Comparison of ENCODE assay signal across 21 cellular contexts in genomic region chr14:103416916-103417315, GRCh38. TPM values are rescaled to one million over a fixed set of nuclear protein-coding genes. Genes with fewer than 3 reads are reported as not detected.
DNase-seq lines count a peak whose midpoint lies in the region; ATAC-seq, FAIRE-seq and TF ChIP-seq lines count a peak whose summit lies in the region.
"Had no signal": no experiment of that assay in that cellular context is flagged by ENCODE, and none has a peak within 500 bp of the region (broad histone marks: within the 10 kb centered on the region; RNA-seq: fewer than 3 reads in every experiment).

No MANE protein-coding gene starts in this region.

- H3K27me3 Mint-ChIP-seq in activated T-cell treated with anti-CD3 and anti-CD28 coated beads, Interleukin-2, amount 50 U/mL, for 72 hours (ENCODE audit: low read depth): no peaks in the 10 kb centered on the region
- H3K27me3 Mint-ChIP-seq: activated CD8-positive, alpha-beta memory T cell treated with anti-CD3 and anti-CD28 coated beads, Interleukin-2, amount 10 ng/mL, durations not matched to agents 7 days and 5 days; stimulated activated memory B cell treated with anti-CD40 and anti-IgM and Interleukin-4, amounts not matched to agents 10 μg/mL and 1 μg/mL and 100 μg/mL, for 72 hours had no signal

- H3K27me3 ChIP-seq in GM12878 (replicated peaks in 1 of 2; ENCODE audit: control insufficient read depth in 2 of 2, insufficient read depth in 2 of 2, low read length in 1 of 2): no peaks in the 10 kb centered on the region
- H3K27me3 ChIP-seq: esophagus muscularis mucosa, hepatocyte, vagina had no signal

- H3K4me2 ChIP-seq in GM12878 (ENCODE audit: control insufficient read depth, insufficient read depth): no peak overlapping the region
- H3K4me2 ChIP-seq: hepatocyte had no signal

- H4K20me1 ChIP-seq in GM12878 (ENCODE audit: control insufficient read depth, insufficient read depth): no peaks in the 10 kb centered on the region

- H3K4me3 Mint-ChIP-seq in activated T-cell treated with anti-CD3 and anti-CD28 coated beads, Interleukin-2, amount 50 U/mL, for 72 hours: no peak overlapping the region
- H3K4me3 Mint-ChIP-seq: activated CD8-positive, alpha-beta memory T cell treated with anti-CD3 and anti-CD28 coated beads, Interleukin-2, amount 10 ng/mL, durations not matched to agents 7 days and 5 days; neural crest cell; stimulated activated memory B cell treated with anti-CD40 and anti-IgM and Interleukin-4, amounts not matched to agents 10 μg/mL and 1 μg/mL and 100 μg/mL, for 72 hours had no signal

- peaks cover 12% of the 10 kb centered on the region for H3K79me2 ChIP-seq in GM12878 (ENCODE audit: control insufficient read depth, insufficient read depth, low read length)

- CTCF ChIA-PET in GM12878 (lab: Yijun Ruan, JAX): interaction anchor here (1.4 to 6.3 kb wide), 4 partner anchors 11 to 25 kb away, joined by 3 to 62 read pairs (median 10); no protein-coding TSS in a partner anchor

- H3K36me3 ChIP-seq in GM12878 (ENCODE audit: control insufficient read depth in 2 of 2, insufficient read depth in 2 of 2, low read length in 1 of 2): peaks cover 3 to 13% of the 10 kb centered on the region in 2 experiments; a peak in 2 of 4 replicates
- H3K36me3 ChIP-seq in mesodermal cell (ENCODE audit: control insufficient read depth, insufficient read depth, low read length): peaks cover 41% of the 10 kb centered on the region

- H3K9me3 ChIP-seq in GM12878 (replicated peaks; ENCODE audit: control insufficient read depth, insufficient read depth, low read length) (no peaks in the 10 kb centered on the region), mesodermal cell (ENCODE audit: control insufficient read depth, low read length) (no peaks in the 10 kb centered on the region)
- H3K9me3 ChIP-seq: esophagus muscularis mucosa, HAP-1, vagina had no signal

- 100% methylated on average over 2 of the region's 2 CpGs for WGBS in GM12878 (ENCODE audit: insufficient coverage, insufficient replicate concordance, low lambda C conversion rate, missing lambda C conversion rate)
- 75 to 84% methylated on average over 2 of the region's 2 CpGs for WGBS in mesodermal cell (ENCODE audit: insufficient coverage in 2 of 2), 2 experiments

- DNase-seq in activated T-cell treated with anti-CD3 and anti-CD28 coated beads, Interleukin-2, amount 50 U/mL, for 72 hours: no peak
- no peak for DNase-seq in activated T-cell treated with anti-CD3 and anti-CD28 coated beads, Interleukin-2, amount 50 U/mL, for 1 hour
- DNase-seq in GM12878 (ENCODE audit: low read depth, low spot score) (no peak), DMS153 (lab: John Stamatoyannopoulos, UW) (no peak), middle frontal gyrus (ENCODE audit: extremely low spot score, low spot score) (no peak)
- DNase-seq in stimulated activated CD8-positive, alpha-beta memory T cell treated with anti-CD3 and anti-CD28 coated beads, Interleukin-4, amount 100 ng/mL, for 48 hours: no peak
- DNase-seq: activated CD8-positive, alpha-beta memory T cell treated with anti-CD3 and anti-CD28 coated beads, Interleukin-2, amount 10 ng/mL, durations not matched to agents 7 days and 5 days; KBM-7; NCI-H1417; NCI-H446; stimulated activated CD4-positive, alpha-beta T cell treated with anti-CD3 and anti-CD28 coated beads, Interleukin-4, amount 100 ng/mL, for 4 hours had no signal

- no peaks in the 10 kb centered on the region for H3K9me3 Mint-ChIP-seq in activated T-cell treated with anti-CD3 and anti-CD28 coated beads, Interleukin-2, amount 50 U/mL, for 72 hours
- H3K9me3 Mint-ChIP-seq: neural crest cell; stimulated activated memory B cell treated with anti-CD40 and anti-IgM and Interleukin-4, amounts not matched to agents 10 μg/mL and 1 μg/mL and 100 μg/mL, for 72 hours had no signal

- TF ChIP-seq CTCF in GM12878 (IDR thresholded peaks at IDR 0.05 in 2 of 3, conservative IDR thresholded peaks at IDR 0.05 in 1 of 3; ENCODE audit: control insufficient read depth in 2 of 3, extremely low read depth in 1 of 3, insufficient read depth in 1 of 3, low read depth in 3 of 3, low read length in 3 of 3): no peak

- TF ChIP-seq POLR2A in GM12878 (IDR thresholded peaks at IDR 0.05; ENCODE audit: low read depth, low read length): no peak

- no peak for TF ChIP-seq RAD21 in GM12878 (IDR thresholded peaks at IDR 0.05; ENCODE audit: insufficient read depth, low read depth, low read length)

- in situ Hi-C loops in GM12878 (cut with MboI): no loop called here

- H3K27ac Mint-ChIP-seq in activated T-cell treated with anti-CD3 and anti-CD28 coated beads, Interleukin-2, amount 50 U/mL, for 72 hours: peak overlapping the region; percentile 5
- H3K27ac Mint-ChIP-seq: activated CD8-positive, alpha-beta memory T cell treated with anti-CD3 and anti-CD28 coated beads, Interleukin-2, amount 10 ng/mL, durations not matched to agents 7 days and 5 days had no signal

- intact Hi-C loops in GM12878 (cut with micrococcal nuclease; ENCODE audit: unreplicated experiment): no loop called here

- ATAC-seq in activated T-cell treated with anti-CD3 and anti-CD28 coated beads, Interleukin-2, amount 50 U/mL, for 72 hours (replicated peaks in 1 of 2): no peak
- ATAC-seq in GM12878: peak; percentile 46
- ATAC-seq: activated CD8-positive, alpha-beta memory T cell treated with anti-CD3 and anti-CD28 coated beads, Interleukin-2, amount 10 ng/mL, durations not matched to agents 7 days and 5 days; sciatic nerve; stimulated activated memory B cell treated with anti-CD40 and anti-IgM and Interleukin-4, amounts not matched to agents 10 μg/mL and 1 μg/mL and 100 μg/mL, for 72 hours had no signal

- POLR2A ChIA-PET in GM12878 (lab: Charles Lee): interaction anchor here (1.0 to 1.1 kb wide), 2 partner anchors 9 to 22 kb away, joined by 3 to 4 read pairs; no protein-coding TSS in a partner anchor

- H3K36me3 Mint-ChIP-seq in activated T-cell treated with anti-CD3 and anti-CD28 coated beads, Interleukin-2, amount 50 U/mL, for 72 hours (ENCODE audit: insufficient read depth in 2 of 2): peaks cover 0 to 14% of the 10 kb centered on the region in 2 donors

- RAD21 ChIA-PET in GM12878 (lab: Charles Lee; ENCODE audit: unreplicated experiment): interaction anchor here (1.1 kb wide), 1 partner anchor 10 kb away, joined by 4 read pairs; no protein-coding TSS in a partner anchor

- no peak for FAIRE-seq in GM12878 (lab: Jason Lieb, UNC)
- FAIRE-seq: A204.1 had no signal

- TF ChIP-seq EP300 in GM12878 (IDR thresholded peaks at IDR 0.05; ENCODE audit: borderline replicate concordance in 1 of 2, control insufficient read depth in 1 of 2, low read depth in 2 of 2, low read length in 2 of 2): no peak

- SMC1A ChIA-PET in GM12878 (lab: Charles Lee; ENCODE audit: uncharacterized antibody, unreplicated experiment): interaction anchor here (0.7 to 3.9 kb wide), 10 partner anchors 9 to 25 kb away, joined by 3 to 22 read pairs (median 6); no protein-coding TSS in a partner anchor

- TSS peak; percentile 18 for BruUV-seq in GM12878 (replicated peaks; lab: Mats Ljungman, UMichigan)

- peaks cover 30% of the 10 kb centered on the region for H3K4me1 Mint-ChIP-seq in activated T-cell treated with anti-CD3 and anti-CD28 coated beads, Interleukin-2, amount 50 U/mL, for 72 hours (ENCODE audit: low read depth)

- no peak overlapping the region for H3K9ac ChIP-seq in GM12878 (ENCODE audit: control insufficient read depth, insufficient read depth, low read length)

- no peak overlapping the region for H2AFZ ChIP-seq in GM12878 (ENCODE audit: control insufficient read depth, low read depth, low read length)
- H2AFZ ChIP-seq: hepatocyte had no signal

- H3K4me3 ChIP-seq in GM12878: no peak overlapping the region
- H3K4me3 ChIP-seq in mesodermal cell (ENCODE audit: extremely low read depth, insufficient read depth, low read length, poor library complexity, severe bottlenecking): no peak overlapping the region
- H3K4me3 ChIP-seq: esophagus muscularis mucosa, HAP-1, hepatocyte, vagina had no signal

- H3K4me1 ChIP-seq in GM12878 (ENCODE audit: control insufficient read depth, insufficient read depth, low read length) (peaks cover 13% of the 10 kb centered on the region; the same call in 1 of the 2 replicates), mesodermal cell (ENCODE audit: control insufficient read depth, insufficient read depth, low read length, poor library complexity, severe bottlenecking) (peaks cover 35% of the 10 kb centered on the region)
- H3K4me1 ChIP-seq: HAP-1 had no signal

- no peak overlapping the region for H3K27ac ChIP-seq in GM12878 (ENCODE audit: control insufficient read depth, insufficient read depth)
- H3K27ac ChIP-seq in mesodermal cell (ENCODE audit: low read depth, low read length, severe bottlenecking): peak overlapping the region; percentile 81
- H3K27ac ChIP-seq in temporal lobe (ENCODE audit: low read depth, low read length): peak overlapping the region; percentile 78
- H3K27ac ChIP-seq: esophagus muscularis mucosa had no signal

TF ChIP-seq in GM12878, 131 proteins besides CTCF, POLR2A, EP300 and RAD21 (continues in another document):
- TF ChIP-seq ATF3 (IDR thresholded peaks at IDR 0.05; ENCODE audit: borderline replicate concordance, extremely low read depth, low read depth, low read length) (no peak), MEF2B (IDR thresholded peaks at IDR 0.05; ENCODE audit: partially characterized antibody, poor library complexity, severe bottlenecking) (peak; percentile 34)

RNA-seq across cellular contexts. Expression of gene MARK3, which starts 31.7 kb away (rescaled TPM):
- 10 to 100 TPM; 80.6 to 95.5 TPM for total RNA-seq in activated T-cell treated with anti-CD3 and anti-CD28 coated beads, Interleukin-2, amount 50 U/mL, for 72 hours
- 225 and 244 TPM in 2 replicates for total RNA-seq in GM12878 (2013; cell fraction: nucleolus; rRNA removed)
- 39.6 and 43.3 TPM in 2 replicates for total RNA-seq in GM12878 (2014; rRNA removed)
- total RNA-seq in GM12878 (2014; rRNA removed; fragmentation: Illumina TruSeq; extraction: Trizol): 48.0 and 48.3 TPM in 2 replicates
- 51.9 and 59.3 TPM in 2 replicates for total RNA-seq in GM12878 (2021)
- polyA plus RNA-seq in GM12878 (2011; ENCODE audit: low read depth): 36.8 TPM
- 75.1 and 85.6 TPM in 2 replicates for polyA plus RNA-seq in GM12878 (2011; rRNA removed)
- polyA plus RNA-seq in GM12878 (2011; cell fraction: cytosol; rRNA removed): 40.5 and 46.1 TPM in 2 replicates
- polyA plus RNA-seq in GM12878 (2011; cell fraction: nucleus; rRNA removed): 90.2 and 95.2 TPM in 2 replicates
- polyA plus RNA-seq in GM12878 (2012): 39.8 and 47.5 TPM in 2 replicates
- polyA plus RNA-seq in GM12878 (2014; fragmentation: Illumina TruSeq; extraction: Trizol): 50.7 and 52.0 TPM in 2 replicates
- polyA plus RNA-seq in GM12878 (2014; fragmentation: Nextera tagmentation; extraction: Ambion mirVana): 10 to 100 TPM; 10.7 to 19.8 TPM
- 43.2 and 49.9 TPM in 2 replicates for polyA plus RNA-seq in GM12878 (2014; rRNA removed)
- 10 to 100 TPM; 28.6 to 31.0 TPM for polyA plus RNA-seq in GM12878 (2016; fragmentation: Nextera tagmentation; extraction: Ambion mirVana)
- polyA minus RNA-seq in GM12878 (2011; rRNA and poly(A)+ RNA removed): 73.2 and 80.4 TPM in 2 replicates
- 15.8 and 21.0 TPM in 2 replicates for polyA minus RNA-seq in GM12878 (2011; cell fraction: cytosol; rRNA and poly(A)+ RNA removed)
- polyA minus RNA-seq in GM12878 (2011; cell fraction: nucleus; rRNA and poly(A)+ RNA removed): 63.7 and 92.2 TPM in 2 replicates
- polyA plus RNA-seq in mesodermal cell (2013, experiment 1 of 2): 78.3 TPM
- 77.2 TPM for polyA plus RNA-seq in mesodermal cell (2013, experiment 2 of 2)
- 94.7 TPM for total RNA-seq in temporal lobe
